In genomic region chr3:73727117-73727802, GRCh38 we compare ENCODE assay signal across 11 cellular contexts.
DNase-seq lines count a peak whose midpoint lies in the region; ATAC-seq and TF ChIP-seq lines count a peak whose summit lies in the region.
"Had no signal": no experiment of that assay in that cellular context is flagged by ENCODE, and none has a peak within 500 bp of the region (broad histone marks: within the 10 kb centered on the region; RNA-seq: fewer than 3 reads in every experiment).

No MANE protein-coding gene starts in this region.

- no peak overlapping the region for H3K9ac ChIP-seq in endodermal cell (ENCODE audit: extremely low read depth, low read length, poor library complexity, severe bottlenecking)

- TF ChIP-seq CTCF in endodermal cell (conservative IDR thresholded peaks at IDR 0.05): no peak
- TF ChIP-seq CTCF in mesothelial cell of epicardium (IDR thresholded peaks at IDR 0.05; ENCODE audit: unreplicated experiment): no peak
- no peak for TF ChIP-seq CTCF in tibial nerve (IDR thresholded peaks at IDR 0.05)

- TF ChIP-seq POLR2A in tibial nerve (IDR thresholded peaks at IDR 0.05): no peak

- ATAC-seq in HG03095 (IDR thresholded peaks at IDR 0.05; ENCODE audit: unreplicated experiment): no peak
- ATAC-seq in HG03342 (IDR thresholded peaks at IDR 0.05; ENCODE audit: unreplicated experiment): no peak

- H3K4me3 Mint-ChIP-seq in endodermal cell (no peak overlapping the region), mesothelial cell of epicardium (no peak overlapping the region)
- H3K4me3 Mint-ChIP-seq: central memory CD8-positive, alpha-beta T cell; stimulated activated naive CD8-positive, alpha-beta T cell treated with anti-CD3 and anti-CD28 coated beads, Interleukin-15, Interleukin-2, amounts not matched to agents 100 ng/mL and 50 ng/mL, for 24 hours had no signal

- H3K4me1 Mint-ChIP-seq in endodermal cell (peaks cover 32% of the 10 kb centered on the region), mesothelial cell of epicardium (peaks cover 30% of the 10 kb centered on the region)
- H3K4me1 Mint-ChIP-seq: central memory CD8-positive, alpha-beta T cell had no signal

- H3K27me3 Mint-ChIP-seq in endodermal cell (ENCODE audit: insufficient read depth) (no peaks in the 10 kb centered on the region), mesothelial cell of epicardium (ENCODE audit: low read depth) (no peaks in the 10 kb centered on the region)
- H3K27me3 Mint-ChIP-seq: central memory CD8-positive, alpha-beta T cell; stimulated activated naive CD8-positive, alpha-beta T cell treated with anti-CD3 and anti-CD28 coated beads, Interleukin-15, Interleukin-2, amounts not matched to agents 100 ng/mL and 50 ng/mL, for 24 hours had no signal

- H3K27me3 ChIP-seq in endodermal cell (ENCODE audit: control insufficient read depth, insufficient read depth, low read length, poor library complexity, severe bottlenecking) (no peaks in the 10 kb centered on the region), tibial nerve (no peaks in the 10 kb centered on the region)

- H3K9me3 Mint-ChIP-seq in endodermal cell (no peaks in the 10 kb centered on the region), mesothelial cell of epicardium (peaks cover 12% of the 10 kb centered on the region)

- H3K9me3 ChIP-seq in endodermal cell (ENCODE audit: control insufficient read depth, low read length): no peaks in the 10 kb centered on the region
- H3K9me3 ChIP-seq in tibial nerve: no peaks in the 10 kb centered on the region

- H3K27ac ChIP-seq in endodermal cell (ENCODE audit: low read depth, low read length) (peak overlapping the region; percentile 81), tibial nerve (peak overlapping the region in 3 of 4 donors; percentile 23 to 78 (median 60))

- H3K36me3 ChIP-seq in endodermal cell (ENCODE audit: control insufficient read depth, insufficient read depth, low read length) (no peaks in the 10 kb centered on the region), tibial nerve (no peaks in the 10 kb centered on the region)

- 34 to 54% methylated on average over 5 to 8 of the region's 8 CpGs for WGBS in endodermal cell (ENCODE audit: insufficient coverage in 1 of 2, insufficient read length in 1 of 2), 2 experiments
- 33 to 43% methylated on average over 8 of the region's 8 CpGs for WGBS in tibial nerve, 2 donors

- H3K27ac Mint-ChIP-seq in endodermal cell (no peak overlapping the region), mesothelial cell of epicardium (peak overlapping the region; percentile 78)
- H3K27ac Mint-ChIP-seq: stimulated activated naive CD8-positive, alpha-beta T cell treated with anti-CD3 and anti-CD28 coated beads, Interleukin-15, Interleukin-2, amounts not matched to agents 100 ng/mL and 50 ng/mL, for 24 hours had no signal

- H3K36me3 Mint-ChIP-seq in endodermal cell (ENCODE audit: low read depth) (no peaks in the 10 kb centered on the region), mesothelial cell of epicardium (no peaks in the 10 kb centered on the region)

- TF ChIP-seq EP300 in tibial nerve (IDR thresholded peaks at IDR 0.05): peak in 1 of 2 donors; percentile 67

- H3K4me3 ChIP-seq in endodermal cell (ENCODE audit: low read length) (no peak overlapping the region), tibial nerve (no peak overlapping the region)

- H3K4me1 ChIP-seq in endodermal cell (ENCODE audit: control insufficient read depth, insufficient read depth, low read length) (peaks cover 17% of the 10 kb centered on the region), tibial nerve (peaks cover 4 to 18% (median 10%) of the 10 kb centered on the region in 4 donors)

- DNase-seq in NCI-H2227 treated with DMSO at 0.1 percent for 48 hours (lab: John Stamatoyannopoulos, UW) (peak; percentile 52), endodermal cell (peak; percentile 78), mesothelial cell of epicardium (ENCODE audit: low spot score in 2 of 2, unreplicated experiment in 2 of 2) (no peak), tibial nerve (ENCODE audit: low spot score in 2 of 2) (peak in 1 of 2 donors; percentile 27), HT-29 (ENCODE audit: low spot score) (no peak)
- no peak for DNase-seq in activated T-cell treated with anti-CD3 and anti-CD28 coated beads, Interleukin-2, amount 50 U/mL, for 1 hour
- DNase-seq: NCI-H2171 had no signal

Comparison
In these comparisons a context has a peak if more than half of its experiments do, and no peak if none do; other contexts are left out.
1. DNase-seq: peak in NCI-H2227 treated with DMSO at 0.1 percent for 48 hours (single experiment) and endodermal cell (single experiment); none in mesothelial cell of epicardium (0 of 2), HT-29 (single experiment) and activated T-cell treated with anti-CD3 and anti-CD28 coated beads, Interleukin-2, amount 50 U/mL, for 1 hour (single experiment).